8 cellular contexts compared by ENCODE assay signal in the genomic region with DNA sequence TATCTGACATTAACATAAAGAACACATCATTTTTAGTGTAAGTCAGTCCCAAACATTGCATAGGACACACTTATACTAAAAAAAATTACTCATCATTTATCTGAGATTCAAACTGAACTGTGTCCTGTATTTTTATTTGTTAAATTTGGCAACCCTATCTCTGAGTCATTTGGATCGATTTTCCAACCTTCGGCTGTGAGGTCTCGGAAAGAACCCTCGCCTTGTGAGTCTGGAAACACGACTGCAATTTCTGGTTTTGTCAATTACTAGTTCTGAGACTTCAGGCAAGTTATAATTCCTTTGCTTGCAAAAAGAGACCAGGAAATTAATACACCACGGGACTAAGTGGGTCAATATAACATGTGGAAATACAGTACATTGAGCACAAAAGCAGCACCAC. TPM values are rescaled to one million over a fixed set of nuclear protein-coding genes. Genes with fewer than 3 reads are reported as not detected.
DNase-seq lines count a peak whose midpoint lies in the region; ATAC-seq, FAIRE-seq and TF ChIP-seq lines count a peak whose summit lies in the region.

No MANE protein-coding gene starts in this region.

- FAIRE-seq in pancreas (lab: Jason Lieb, UNC): no peak

- intact Hi-C loops in A673 (cut with micrococcal nuclease; ENCODE audit: unreplicated experiment) (loop anchor here (2.0 to 5.0 kb wide), 2 partner anchors 18 to 68 kb away; no protein-coding TSS in a partner anchor), pancreas (cut with DNase I) (no loop called here)

- CTCF ChIA-PET in A673 (lab: Charles Lee): no interaction called here

- DNase-seq in A673 (ENCODE audit: low spot score): no peak
- DNase-seq in RWPE2 (ENCODE audit: low spot score): no peak
- peak; percentile 75 to 91 for DNase-seq in fibroblast of lung (ENCODE audit: low read depth in 2 of 2)
- peak in 3 of 6 donors; percentile 54 to 63 (median 55) for DNase-seq in pancreas
- DNase-seq in activated effector memory CD4-positive, alpha-beta T cell treated with Interleukin-2 at 50 U/mL for 16 hours: no peak
- no peak for DNase-seq in NCI-H1048 (lab: John Stamatoyannopoulos, UW)

- POLR2A ChIA-PET in A673 (lab: Charles Lee; ENCODE audit: low non-redundant PET): no interaction called here

- H3K79me2 ChIP-seq in fibroblast of lung (ENCODE audit: control insufficient read depth, insufficient read depth, low read length): peaks cover 93% of the 10 kb centered on the region

- H3K9ac ChIP-seq in fibroblast of lung (ENCODE audit: insufficient read depth, low read length): peak overlapping the region; percentile 20

- WGBS in pancreas, 2 donors: 6 to 9% methylated on average over 6 of the region's 6 CpGs

- H3K27me3 ChIP-seq in A673 (replicated peaks; ENCODE audit: insufficient read depth, low read depth, low read length, poor library complexity) (no peaks in the 10 kb centered on the region), RWPE2 (ENCODE audit: insufficient read depth, poor library complexity, severe bottlenecking) (no peaks in the 10 kb centered on the region), fibroblast of lung (ENCODE audit: control insufficient read depth, insufficient read depth, low read length) (no peaks in the 10 kb centered on the region), pancreas (no peaks in the 10 kb centered on the region)

- ATAC-seq in RWPE2 (ENCODE audit: low read depth) (peak; percentile 33; the same call in 1 of the 3 replicates), pancreas (peak; percentile 77 to 84 (median 81)), HG03159 (IDR thresholded peaks at IDR 0.05; ENCODE audit: unreplicated experiment) (no peak), GM21390 (IDR thresholded peaks at IDR 0.05; ENCODE audit: unreplicated experiment) (no peak)

- peak overlapping the region; percentile 96 for H3K4me2 ChIP-seq in fibroblast of lung (ENCODE audit: extremely low read depth, insufficient read depth, low read length)

- H3K9me3 ChIP-seq in A673 (ENCODE audit: low read depth, low read length, poor library complexity, severe bottlenecking): no peaks in the 10 kb centered on the region
- H3K9me3 ChIP-seq in RWPE2 (ENCODE audit: severe bottlenecking): no peaks in the 10 kb centered on the region
- H3K9me3 ChIP-seq in fibroblast of lung (ENCODE audit: control insufficient read depth, insufficient read depth, low read depth, low read length): no peaks in the 10 kb centered on the region
- no peaks in the 10 kb centered on the region for H3K9me3 ChIP-seq in pancreas

- H3K27ac ChIP-seq in A673 (ENCODE audit: low read depth, low read length, poor library complexity, severe bottlenecking) (peak overlapping the region; percentile 97), RWPE2 (ENCODE audit: poor library complexity, severe bottlenecking) (peak overlapping the region; percentile 62), fibroblast of lung (ENCODE audit: insufficient read depth, low read length) (peak overlapping the region; percentile 80), pancreas (peak overlapping the region; percentile 40 to 94 (median 72))

- no TSS peak for BruUV-seq in A673 (replicated peaks; lab: Mats Ljungman, UMichigan)

- H4K20me1 ChIP-seq in fibroblast of lung (ENCODE audit: control insufficient read depth, extremely low read depth, insufficient read depth, low read length): no peaks in the 10 kb centered on the region

- H3K36me3 ChIP-seq in A673 (ENCODE audit: insufficient read depth, low read length, poor library complexity, severe bottlenecking): no peaks in the 10 kb centered on the region
- no peaks in the 10 kb centered on the region for H3K36me3 ChIP-seq in RWPE2 (ENCODE audit: low read depth)
- H3K36me3 ChIP-seq in fibroblast of lung (ENCODE audit: control insufficient read depth, insufficient read depth, low read length): peaks cover 2% of the 10 kb centered on the region
- H3K36me3 ChIP-seq in pancreas: no peaks in the 10 kb centered on the region

- H3K4me1 ChIP-seq in A673 (ENCODE audit: insufficient read depth, low read length, poor library complexity, severe bottlenecking): peaks cover 75% of the 10 kb centered on the region
- H3K4me1 ChIP-seq in RWPE2 (ENCODE audit: insufficient read depth, poor library complexity, severe bottlenecking): peaks cover 27% of the 10 kb centered on the region
- peaks cover 38% of the 10 kb centered on the region for H3K4me1 ChIP-seq in fibroblast of lung (ENCODE audit: control insufficient read depth, extremely low read depth, insufficient read depth, low read length)
- peaks cover 41 to 62% (median 45%) of the 10 kb centered on the region in 3 donors for H3K4me1 ChIP-seq in pancreas

- peak overlapping the region; percentile 18 for H3K4me3 ChIP-seq in A673 (ENCODE audit: low read depth, low read length, poor library complexity, severe bottlenecking)
- no peak overlapping the region for H3K4me3 ChIP-seq in RWPE2 (ENCODE audit: severe bottlenecking)
- H3K4me3 ChIP-seq in fibroblast of lung (replicated peaks in 1 of 4; ENCODE audit: control extremely low read depth in 1 of 4, insufficient read depth in 1 of 4, low read depth in 3 of 4, low read length in 4 of 4): peak overlapping the region; percentile 24 to 49 (median 28)
- no peak overlapping the region for H3K4me3 ChIP-seq in pancreas

- no peak for TF ChIP-seq CTCF in A673 (conservative IDR thresholded peaks at IDR 0.05; ENCODE audit: low read depth, low read length)
- no peak for TF ChIP-seq CTCF in RWPE2 (IDR thresholded peaks at IDR 0.05; ENCODE audit: poor library complexity, severe bottlenecking)
- TF ChIP-seq CTCF in fibroblast of lung (conservative IDR thresholded peaks at IDR 0.05 in 1 of 2, IDR thresholded peaks at IDR 0.05 in 1 of 2; ENCODE audit: low read depth in 1 of 2, low read length in 2 of 2): no peak
- no peak for TF ChIP-seq CTCF in pancreas (IDR thresholded peaks at IDR 0.05)

- no peak overlapping the region for H2AFZ ChIP-seq in fibroblast of lung (ENCODE audit: low read length)

RNA-seq across cellular contexts. Expression of a gene that starts 14.0 kb away (rescaled TPM):
- total RNA-seq in A673 (2021): 35.6 and 39.3 TPM in 2 replicates
- 53.4 and 109 TPM in 2 replicates for total RNA-seq in fibroblast of lung
- polyA plus RNA-seq in fibroblast of lung: 125 and 153 TPM in 2 replicates
- 58.7 and 73.2 TPM in 2 replicates for polyA plus RNA-seq in fibroblast of lung (2012)
- 71.4 and 106 TPM in 2 replicates for polyA minus RNA-seq in fibroblast of lung (ENCODE audit: low replicate concordance)
- total RNA-seq in pancreas: 10 to 100 TPM; 32.2 to 44.8 (median 38.8) TPM
- 10 to 100 TPM in 1 of 2 donors, 1 to 10 TPM in 1; 8.0 to 10.2 TPM for polyA plus RNA-seq in pancreas

Comparison
In these comparisons a context has a peak if more than half of its experiments do, and no peak if none do; other contexts are left out.
1. DNase-seq: peak in fibroblast of lung (2 of 2); none in A673 (single experiment), RWPE2 (single experiment), activated effector memory CD4-positive, alpha-beta T cell treated with Interleukin-2 at 50 U/mL for 16 hours (single experiment) and NCI-H1048 (single experiment).
2. H3K4me3 ChIP-seq: peak in A673 (single experiment) and fibroblast of lung (4 of 4); none in RWPE2 (single experiment) and pancreas (0 of 4).
3. ATAC-seq: peak in RWPE2 (single experiment) and pancreas (4 of 4); none in HG03159 (single experiment) and GM21390 (single experiment).
4. Peak in every context shown above with its lines, with median percentiles within 50 percentile points of each other: H3K27ac ChIP-seq.